ENCODE assay signal across 22 cellular contexts in genomic region chr4:53558981-53559620, GRCh38. TPM values are rescaled to one million over a fixed set of nuclear protein-coding genes. Genes with fewer than 3 reads are reported as not detected.
DNase-seq lines count a peak whose midpoint lies in the region; TF ChIP-seq lines count a peak whose summit lies in the region.
"Had no signal": no experiment of that assay in that cellular context is flagged by ENCODE, and none has a peak within 500 bp of the region (broad histone marks: within the 10 kb centered on the region; RNA-seq: fewer than 3 reads in every experiment).

No MANE protein-coding gene starts in this region.

- H3K79me2 ChIP-seq in ACC112 (ENCODE audit: control insufficient read depth, insufficient read depth, low read length, unreplicated experiment) = no peaks in the 10 kb centered on the region
- no peaks in the 10 kb centered on the region for H3K79me2 ChIP-seq in mammary epithelial cell (ENCODE audit: insufficient read depth, low read length)
- H3K79me2 ChIP-seq in hepatocyte = peaks cover 3% of the 10 kb centered on the region

- H3K27ac ChIP-seq in ACC112 (ENCODE audit: low read depth, low read length) (no peak overlapping the region), mammary epithelial cell (ENCODE audit: insufficient read depth, low read depth, low read length) (peak overlapping the region; percentile 19), hepatocyte (no peak overlapping the region)
- H3K27ac ChIP-seq: C4-2B, coronary artery, SJSA1 had no signal

- peak overlapping the region; percentile 16; the same call in 1 of the 2 replicates for H3K4me3 ChIP-seq in ACC112 (ENCODE audit: low read depth, low read length)
- no peak overlapping the region for H3K4me3 ChIP-seq in mammary epithelial cell (replicated peaks in 1 of 3; ENCODE audit: insufficient read depth in 1 of 3, low read depth in 2 of 3, low read length in 3 of 3)
- no peak overlapping the region for H3K4me3 ChIP-seq in hepatocyte
- H3K4me3 ChIP-seq: coronary artery, SJSA1 had no signal

- BruUV-seq in mammary epithelial cell (replicated peaks; lab: Mats Ljungman, UMichigan) = no TSS peak

- no peaks in the 10 kb centered on the region for H3K27me3 ChIP-seq in ACC112 (ENCODE audit: insufficient read depth, low read length)
- H3K27me3 ChIP-seq in mammary epithelial cell (ENCODE audit: insufficient read depth, low read length) = no peaks in the 10 kb centered on the region
- H3K27me3 ChIP-seq in hepatocyte = no peaks in the 10 kb centered on the region
- H3K27me3 ChIP-seq: SJSA1 had no signal

- H3K4me2 ChIP-seq in mammary epithelial cell (ENCODE audit: insufficient read depth, low read depth, low read length) (peak overlapping the region; percentile 57), hepatocyte (no peak overlapping the region)

- CTCF ChIA-PET in mammary epithelial cell (lab: Charles Lee; ENCODE audit: low non-redundant PET) = interaction anchor here (0.6 kb wide), 4 partner anchors 13 to 954 kb away, joined by 3 to 6 read pairs (median 4); no protein-coding TSS in a partner anchor

- H3K36me3 ChIP-seq in ACC112 (ENCODE audit: insufficient read depth, low read length) (no peaks in the 10 kb centered on the region), mammary epithelial cell (ENCODE audit: insufficient read depth, low read length) (no peaks in the 10 kb centered on the region), hepatocyte (replicated peaks; ENCODE audit: insufficient read depth, low read depth) (no peaks in the 10 kb centered on the region)
- H3K36me3 ChIP-seq: SJSA1 had no signal

- H4K20me1 ChIP-seq in mammary epithelial cell (ENCODE audit: insufficient read depth, low read length) (no peaks in the 10 kb centered on the region), hepatocyte (ENCODE audit: insufficient read depth, poor library complexity, severe bottlenecking) (no peaks in the 10 kb centered on the region)

- H3K9me3 ChIP-seq in mammary epithelial cell (replicated peaks; ENCODE audit: insufficient read depth, low read length) (no peaks in the 10 kb centered on the region), hepatocyte (ENCODE audit: low read depth) (no peaks in the 10 kb centered on the region)
- H3K9me3 ChIP-seq: SJSA1 had no signal

- intact Hi-C loops in mammary epithelial cell (cut with micrococcal nuclease) = no loop called here

- DNase-seq in NCI-H226 = peak; percentile 19
- DNase-seq in mammary epithelial cell = peak; percentile 66
- peak; percentile 36 for DNase-seq in iris pigment epithelial cell (ENCODE audit: low read depth)
- no peak for DNase-seq in hypothalamus (lab: John Stamatoyannopoulos, UW)
- DNase-seq in NCI-H510A (lab: John Stamatoyannopoulos, UW) = no peak
- no peak for DNase-seq in hepatocyte (ENCODE audit: low spot score)
- DNase-seq in Kasumi-1 (lab: John Stamatoyannopoulos, UW) = no peak
- DNase-seq: ACHN; activated CD8-positive, alpha-beta T cell treated with anti-CD3 and anti-CD28 coated beads, Interleukin-2, amount 10 ng/mL, durations not matched to agents 7 days and 5 days; activated naive CD4-positive, alpha-beta T cell treated with anti-CD3 and anti-CD28 coated beads, Interleukin-2, amount 10 ng/mL, durations not matched to agents 7 days and 5 days; activated T-cell treated with anti-CD3 and anti-CD28 coated beads, Interleukin-2, amount 50 U/mL, for 4 hours; aorta; NCI-H1092; NCI-H2029 treated with DMSO at 0.1 percent for 48 hours; NCI-H526; retina; stimulated activated CD4-positive, alpha-beta T cell treated with anti-CD3 and anti-CD28 coated beads, Interleukin-15, amount 100 ng/mL, for 24 hours; T-helper 2 cell had no signal

- no peak overlapping the region for H3K9ac ChIP-seq in mammary epithelial cell (ENCODE audit: insufficient read depth, low read length)

- WGBS in mammary epithelial cell (ENCODE audit: low coverage, missing lambda C conversion rate) = 38% methylated on average over 4 of the region's 4 CpGs
- WGBS in hepatocyte (ENCODE audit: low lambda C conversion rate, missing lambda C conversion rate) = 86% methylated on average over 4 of the region's 4 CpGs

- H2AFZ ChIP-seq in ACC112 (ENCODE audit: low read length, unreplicated experiment) (no peak overlapping the region), mammary epithelial cell (ENCODE audit: low read depth, low read length) (no peak overlapping the region), hepatocyte (no peak overlapping the region)

- in situ Hi-C loops in mammary epithelial cell (cut with MboI; ENCODE audit: low sequenced_read_pairs in 2 of 2) = no loop called here

- H3K9me2 ChIP-seq in hepatocyte (replicated peaks; ENCODE audit: insufficient read depth) = no peaks in the 10 kb centered on the region

- dilution Hi-C loops in mammary epithelial cell (cut with HindIII; ENCODE audit: low sequenced_read_pairs) = no loop called here

- H3K4me1 ChIP-seq in ACC112 (ENCODE audit: control insufficient read depth, insufficient read depth, low read length, unreplicated experiment) (peaks cover 23% of the 10 kb centered on the region), mammary epithelial cell (ENCODE audit: insufficient read depth, low read length) (peaks cover 46% of the 10 kb centered on the region), hepatocyte (ENCODE audit: insufficient read depth) (no peaks in the 10 kb centered on the region)

- no peak for TF ChIP-seq CTCF in mammary epithelial cell (conservative IDR thresholded peaks at IDR 0.05 in 1 of 2, IDR thresholded peaks at IDR 0.05 in 1 of 2; ENCODE audit: extremely low read depth in 1 of 2, insufficient read depth in 1 of 2, low read depth in 1 of 2, low read length in 2 of 2)
- no peak for TF ChIP-seq CTCF in hepatocyte (IDR thresholded peaks at IDR 0.05; ENCODE audit: poor library complexity)

RNA-seq across cellular contexts. Expression of gene LNX1, which starts 32.2 kb away (rescaled TPM):
- total RNA-seq in mammary epithelial cell (under 1 TPM in 1 of 2 donors, not detected in 1; 0.83 TPM), hepatocyte (16.7 and 20.8 TPM in 2 replicates)
- polyA plus RNA-seq in mammary epithelial cell (0.57 TPM), hepatocyte (7.3 and 8.4 TPM in 2 replicates)
- polyA minus RNA-seq in mammary epithelial cell = not detected
- total RNA-seq: activated CD8-positive, alpha-beta T cell treated with anti-CD3 and anti-CD28 coated beads, Interleukin-2, amount 10 ng/mL, durations not matched to agents 7 days and 5 days; SJSA1 had no signal

Comparison
In these comparisons a context has a peak if more than half of its experiments do, and no peak if none do; other contexts are left out.
1. DNase-seq: peak in NCI-H226 (single experiment), mammary epithelial cell (single experiment) and iris pigment epithelial cell (single experiment); none in hypothalamus (0 of 51), NCI-H510A (single experiment), hepatocyte (single experiment) and Kasumi-1 (0 of 2).